In genomic region chr16:21350851-21351250, GRCh38 we compare ENCODE assay signal across 4 cellular contexts.
DNase-seq lines count a peak whose midpoint lies in the region; ATAC-seq, FAIRE-seq and TF ChIP-seq lines count a peak whose summit lies in the region.
"Not testable (repeated sequence)": the region's sequence is repeated elsewhere in the genome, so short reads cannot be mapped to it uniquely, and the experiment has no call there.

No MANE protein-coding gene starts in this region.

- not testable (repeated sequence) for ATAC-seq in stimulated activated naive B cell treated with anti-CD40 and anti-IgM and Interleukin-4, amounts not matched to agents 10 μg/mL and 1 μg/mL and 100 μg/mL, for 72 hours (replicated peaks)

- H3K36me3 ChIP-seq in bronchial epithelial cell (ENCODE audit: control insufficient read depth, insufficient read depth, low read length); thyroid gland: not testable (repeated sequence)

- not testable (repeated sequence) for H3K4me3 Mint-ChIP-seq in stimulated activated naive B cell treated with anti-CD40 and anti-IgM and Interleukin-4, amounts not matched to agents 10 μg/mL and 1 μg/mL and 100 μg/mL, for 72 hours

- H3K27me3 ChIP-seq in bronchial epithelial cell (ENCODE audit: control insufficient read depth, insufficient read depth, low read length); thyroid gland: not testable (repeated sequence)

- not testable (repeated sequence) for H3K4me1 ChIP-seq in thyroid gland

- H3K4me3 ChIP-seq in bronchial epithelial cell (ENCODE audit: low read depth, low read length); thyroid gland (replicated peaks in 1 of 3): not testable (repeated sequence)

- H3K27me3 Mint-ChIP-seq in stimulated activated naive B cell treated with anti-CD40 and anti-IgM and Interleukin-4, amounts not matched to agents 10 μg/mL and 1 μg/mL and 100 μg/mL, for 72 hours = not testable (repeated sequence)

- not testable (repeated sequence) for DNase-seq in bronchial epithelial cell (ENCODE audit: low read depth); stimulated activated naive B cell treated with anti-CD40 and anti-IgM and Interleukin-4, amounts not matched to agents 10 μg/mL and 1 μg/mL and 100 μg/mL, for 72 hours
- peak; percentile 83 to 87 for DNase-seq in thyroid gland

- H3K36me3 Mint-ChIP-seq in stimulated activated naive B cell treated with anti-CD40 and anti-IgM and Interleukin-4, amounts not matched to agents 10 μg/mL and 1 μg/mL and 100 μg/mL, for 72 hours = peaks cover 4 to 12% of the 10 kb centered on the region in 2 donors

- TF ChIP-seq POLR2A in thyroid gland (IDR thresholded peaks at IDR 0.05) = not testable (repeated sequence)

- H3K9me3 Mint-ChIP-seq in stimulated activated naive B cell treated with anti-CD40 and anti-IgM and Interleukin-4, amounts not matched to agents 10 μg/mL and 1 μg/mL and 100 μg/mL, for 72 hours = not testable (repeated sequence)

- peak overlapping the region; percentile 62 for H3K27ac Mint-ChIP-seq in stimulated activated naive B cell treated with anti-CD40 and anti-IgM and Interleukin-4, amounts not matched to agents 10 μg/mL and 1 μg/mL and 100 μg/mL, for 72 hours

- intact Hi-C loops in thyroid gland (cut with DNase I) = not testable (repeated sequence)

- peaks cover 23 to 44% of the 10 kb centered on the region in 2 donors for H3K4me1 Mint-ChIP-seq in stimulated activated naive B cell treated with anti-CD40 and anti-IgM and Interleukin-4, amounts not matched to agents 10 μg/mL and 1 μg/mL and 100 μg/mL, for 72 hours

- not testable (repeated sequence) for H3K27ac ChIP-seq in thyroid gland

- WGBS in thyroid gland, 2 donors = 23 to 24% methylated on average over 3 of the region's 6 CpGs

- FAIRE-seq in bronchial epithelial cell (lab: Jason Lieb, UNC) (peak; percentile 13), colon (lab: Jason Lieb, UNC) (peak; percentile 31)

- TF ChIP-seq CTCF in bronchial epithelial cell (IDR thresholded peaks at IDR 0.05; ENCODE audit: insufficient read depth, low read length, severe bottlenecking); thyroid gland (IDR thresholded peaks at IDR 0.05): not testable (repeated sequence)

- H3K9me3 ChIP-seq in thyroid gland = not testable (repeated sequence)
